Comparison of ENCODE assay signal across 3 cellular contexts in genomic region chr4:1764670-1765069, GRCh38.
A peak's percentile ranks its signal among the peaks of the same experiment; 100 is the strongest.
TF ChIP-seq lines count a peak whose summit lies in the region.

No MANE protein-coding gene starts in this region.

TF ChIP-seq in SK-N-SH, 30 proteins besides CTCF, POLR2A, EP300 and RAD21:
- TF ChIP-seq ELF1 (IDR thresholded peaks at IDR 0.05) (no peak), MXI1 (IDR thresholded peaks at IDR 0.05; ENCODE audit: low read depth, low read length) (no peak), EZH2phosphoT487 (IDR thresholded peaks at IDR 0.05; ENCODE audit: borderline replicate concordance, low read depth) (no peak), RCOR1 (IDR thresholded peaks at IDR 0.05; ENCODE audit: low read length) (no peak), USF1 (IDR thresholded peaks at IDR 0.05; ENCODE audit: borderline replicate concordance, low read depth) (no peak), SMC3 (IDR thresholded peaks at IDR 0.05; ENCODE audit: low read depth, low read length) (no peak), MEF2A (IDR thresholded peaks at IDR 0.05; ENCODE audit: borderline replicate concordance, low read depth) (no peak), FOXJ3 (CRISPR knock-in tag; IDR thresholded peaks at IDR 0.05) (no peak), SIN3A (IDR thresholded peaks at IDR 0.05; ENCODE audit: borderline replicate concordance, low read depth, low read length) (no peak), RXRA (IDR thresholded peaks at IDR 0.05; ENCODE audit: borderline replicate concordance, low read depth) (no peak), JUND (IDR thresholded peaks at IDR 0.05) (no peak), CHD2 (IDR thresholded peaks at IDR 0.05; ENCODE audit: low read length, partially characterized antibody) (no peak), TAF1 (IDR thresholded peaks at IDR 0.05; ENCODE audit: borderline replicate concordance, low read depth, low read length) (no peak), RFX5 (IDR thresholded peaks at IDR 0.05; ENCODE audit: low read length) (no peak), POLR2AphosphoS5 (IDR thresholded peaks at IDR 0.05; ENCODE audit: low read depth, low read length) (no peak), GABPA (IDR thresholded peaks at IDR 0.05; ENCODE audit: low read depth) (no peak), FOXM1 (IDR thresholded peaks at IDR 0.05; ENCODE audit: low read depth) (no peak)
- TF ChIP-seq, protein P1, sequence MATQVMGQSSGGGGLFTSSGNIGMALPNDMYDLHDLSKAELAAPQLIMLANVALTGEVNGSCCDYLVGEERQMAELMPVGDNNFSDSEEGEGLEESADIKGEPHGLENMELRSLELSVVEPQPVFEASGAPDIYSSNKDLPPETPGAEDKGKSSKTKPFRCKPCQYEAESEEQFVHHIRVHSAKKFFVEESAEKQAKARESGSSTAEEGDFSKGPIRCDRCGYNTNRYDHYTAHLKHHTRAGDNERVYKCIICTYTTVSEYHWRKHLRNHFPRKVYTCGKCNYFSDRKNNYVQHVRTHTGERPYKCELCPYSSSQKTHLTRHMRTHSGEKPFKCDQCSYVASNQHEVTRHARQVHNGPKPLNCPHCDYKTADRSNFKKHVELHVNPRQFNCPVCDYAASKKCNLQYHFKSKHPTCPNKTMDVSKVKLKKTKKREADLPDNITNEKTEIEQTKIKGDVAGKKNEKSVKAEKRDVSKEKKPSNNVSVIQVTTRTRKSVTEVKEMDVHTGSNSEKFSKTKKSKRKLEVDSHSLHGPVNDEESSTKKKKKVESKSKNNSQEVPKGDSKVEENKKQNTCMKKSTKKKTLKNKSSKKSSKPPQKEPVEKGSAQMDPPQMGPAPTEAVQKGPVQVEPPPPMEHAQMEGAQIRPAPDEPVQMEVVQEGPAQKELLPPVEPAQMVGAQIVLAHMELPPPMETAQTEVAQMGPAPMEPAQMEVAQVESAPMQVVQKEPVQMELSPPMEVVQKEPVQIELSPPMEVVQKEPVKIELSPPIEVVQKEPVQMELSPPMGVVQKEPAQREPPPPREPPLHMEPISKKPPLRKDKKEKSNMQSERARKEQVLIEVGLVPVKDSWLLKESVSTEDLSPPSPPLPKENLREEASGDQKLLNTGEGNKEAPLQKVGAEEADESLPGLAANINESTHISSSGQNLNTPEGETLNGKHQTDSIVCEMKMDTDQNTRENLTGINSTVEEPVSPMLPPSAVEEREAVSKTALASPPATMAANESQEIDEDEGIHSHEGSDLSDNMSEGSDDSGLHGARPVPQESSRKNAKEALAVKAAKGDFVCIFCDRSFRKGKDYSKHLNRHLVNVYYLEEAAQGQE (IDR thresholded peaks at IDR 0.05; ENCODE audit: low read depth, low read length): no peak

TF ChIP-seq in SK-N-SH treated with all-trans-retinoic acid at 6 μM for 48 hours, 23 proteins besides CTCF, POLR2A, EP300 and RAD21:
- TF ChIP-seq RARB (CRISPR knock-in tag; IDR thresholded peaks at IDR 0.05): no peak
- TF ChIP-seq GLIS3 (CRISPR knock-in tag; IDR thresholded peaks at IDR 0.05): no peak
- no peak for TF ChIP-seq TOX (CRISPR knock-in tag; IDR thresholded peaks at IDR 0.05; ENCODE audit: borderline replicate concordance)
- no peak for TF ChIP-seq TCF4 (CRISPR knock-in tag; IDR thresholded peaks at IDR 0.05; ENCODE audit: borderline replicate concordance)
- TF ChIP-seq BACH2 (CRISPR knock-in tag; IDR thresholded peaks at IDR 0.05; ENCODE audit: borderline replicate concordance): no peak
- no peak for TF ChIP-seq ISL1 (CRISPR knock-in tag; IDR thresholded peaks at IDR 0.05)
- no peak for TF ChIP-seq CSDC2 (CRISPR knock-in tag; IDR thresholded peaks at IDR 0.05)
- TF ChIP-seq, protein P2, sequence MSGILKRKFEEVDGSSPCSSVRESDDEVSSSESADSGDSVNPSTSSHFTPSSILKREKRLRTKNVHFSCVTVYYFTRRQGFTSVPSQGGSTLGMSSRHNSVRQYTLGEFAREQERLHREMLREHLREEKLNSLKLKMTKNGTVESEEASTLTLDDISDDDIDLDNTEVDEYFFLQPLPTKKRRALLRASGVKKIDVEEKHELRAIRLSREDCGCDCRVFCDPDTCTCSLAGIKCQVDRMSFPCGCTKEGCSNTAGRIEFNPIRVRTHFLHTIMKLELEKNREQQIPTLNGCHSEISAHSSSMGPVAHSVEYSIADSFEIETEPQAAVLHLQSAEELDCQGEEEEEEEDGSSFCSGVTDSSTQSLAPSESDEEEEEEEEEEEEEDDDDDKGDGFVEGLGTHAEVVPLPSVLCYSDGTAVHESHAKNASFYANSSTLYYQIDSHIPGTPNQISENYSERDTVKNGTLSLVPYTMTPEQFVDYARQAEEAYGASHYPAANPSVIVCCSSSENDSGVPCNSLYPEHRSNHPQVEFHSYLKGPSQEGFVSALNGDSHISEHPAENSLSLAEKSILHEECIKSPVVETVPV (CRISPR knock-in tag; IDR thresholded peaks at IDR 0.05): no peak
- no peak for TF ChIP-seq ZNF565 (CRISPR knock-in tag; conservative IDR thresholded peaks at IDR 0.05; ENCODE audit: low read depth)
- TF ChIP-seq SNAI2 (CRISPR knock-in tag; IDR thresholded peaks at IDR 0.05): no peak
- no peak for TF ChIP-seq TSHZ2 (CRISPR knock-in tag; IDR thresholded peaks at IDR 0.05)
- TF ChIP-seq, protein P3, sequence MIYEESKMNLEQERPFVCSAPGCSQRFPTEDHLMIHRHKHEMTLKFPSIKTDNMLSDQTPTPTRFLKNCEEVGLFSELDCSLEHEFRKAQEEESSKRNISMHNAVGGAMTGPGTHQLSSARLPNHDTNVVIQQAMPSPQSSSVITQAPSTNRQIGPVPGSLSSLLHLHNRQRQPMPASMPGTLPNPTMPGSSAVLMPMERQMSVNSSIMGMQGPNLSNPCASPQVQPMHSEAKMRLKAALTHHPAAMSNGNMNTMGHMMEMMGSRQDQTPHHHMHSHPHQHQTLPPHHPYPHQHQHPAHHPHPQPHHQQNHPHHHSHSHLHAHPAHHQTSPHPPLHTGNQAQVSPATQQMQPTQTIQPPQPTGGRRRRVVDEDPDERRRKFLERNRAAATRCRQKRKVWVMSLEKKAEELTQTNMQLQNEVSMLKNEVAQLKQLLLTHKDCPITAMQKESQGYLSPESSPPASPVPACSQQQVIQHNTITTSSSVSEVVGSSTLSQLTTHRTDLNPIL (CRISPR knock-in tag; IDR thresholded peaks at IDR 0.05; ENCODE audit: low read depth): no peak
- TF ChIP-seq ZC3H10 (CRISPR knock-in tag; IDR thresholded peaks at IDR 0.05): no peak
- no peak for TF ChIP-seq ZFP30 (CRISPR knock-in tag; IDR thresholded peaks at IDR 0.05)
- TF ChIP-seq ZFP3 (CRISPR knock-in tag; IDR thresholded peaks at IDR 0.05): no peak

TF ChIP-seq in K562, 482 proteins besides CTCF, POLR2A, EP300 and RAD21:
- TF ChIP-seq, protein P4, sequence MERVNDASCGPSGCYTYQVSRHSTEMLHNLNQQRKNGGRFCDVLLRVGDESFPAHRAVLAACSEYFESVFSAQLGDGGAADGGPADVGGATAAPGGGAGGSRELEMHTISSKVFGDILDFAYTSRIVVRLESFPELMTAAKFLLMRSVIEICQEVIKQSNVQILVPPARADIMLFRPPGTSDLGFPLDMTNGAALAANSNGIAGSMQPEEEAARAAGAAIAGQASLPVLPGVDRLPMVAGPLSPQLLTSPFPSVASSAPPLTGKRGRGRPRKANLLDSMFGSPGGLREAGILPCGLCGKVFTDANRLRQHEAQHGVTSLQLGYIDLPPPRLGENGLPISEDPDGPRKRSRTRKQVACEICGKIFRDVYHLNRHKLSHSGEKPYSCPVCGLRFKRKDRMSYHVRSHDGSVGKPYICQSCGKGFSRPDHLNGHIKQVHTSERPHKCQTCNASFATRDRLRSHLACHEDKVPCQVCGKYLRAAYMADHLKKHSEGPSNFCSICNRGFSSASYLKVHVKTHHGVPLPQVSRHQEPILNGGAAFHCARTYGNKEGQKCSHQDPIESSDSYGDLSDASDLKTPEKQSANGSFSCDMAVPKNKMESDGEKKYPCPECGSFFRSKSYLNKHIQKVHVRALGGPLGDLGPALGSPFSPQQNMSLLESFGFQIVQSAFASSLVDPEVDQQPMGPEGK (CRISPR knock-in tag; IDR thresholded peaks at IDR 0.05; ENCODE audit: borderline replicate concordance): no peak
- no peak for TF ChIP-seq ZEB2 (IDR thresholded peaks at IDR 0.05)
- peak; percentile 88 for TF ChIP-seq ZNF263 (CRISPR knock-in tag; IDR thresholded peaks at IDR 0.05; ENCODE audit: borderline replicate concordance)
